In genomic region chr9:113687680-113688371, GRCh38 we compare ENCODE assay signal across 14 cellular contexts.
A peak's percentile ranks its signal among the peaks of the same experiment; 100 is the strongest.
DNase-seq lines count a peak whose midpoint lies in the region; ATAC-seq and TF ChIP-seq lines count a peak whose summit lies in the region.
"Had no signal": no experiment of that assay in that cellular context is flagged by ENCODE, and none has a peak within 500 bp of the region (broad histone marks: within the 10 kb centered on the region; RNA-seq: fewer than 3 reads in every experiment).

No MANE protein-coding gene starts in this region.

- peaks cover 2% of the 10 kb centered on the region for H3K4me1 Mint-ChIP-seq in activated CD4-positive, alpha-beta T cell treated with anti-CD3 and anti-CD28 coated beads, Interleukin-2, amount 10 ng/mL, durations not matched to agents 24 days and 14 days

- peak; percentile 17 for DNase-seq in activated CD4-positive, alpha-beta T cell treated with anti-CD3 and anti-CD28 coated beads for 48 hours
- DNase-seq in activated CD4-positive, alpha-beta T cell treated with anti-CD3 and anti-CD28 coated beads, Interleukin-2, amount 10 ng/mL, durations not matched to agents 24 days and 14 days = no peak
- DNase-seq in coronary artery (ENCODE audit: low spot score) (no peak), mesendoderm (peak; percentile 29), suprapubic skin (ENCODE audit: low spot score in 2 of 2) (no peak), dorsolateral prefrontal cortex (no peak), mesenteric fat pad (ENCODE audit: low spot score) (no peak)
- DNase-seq: activated CD4-positive, alpha-beta T cell treated with anti-CD3 and anti-CD28 coated beads for 1 hour; activated naive CD4-positive, alpha-beta T cell treated with Interleukin-2 at 50 U/mL for 16 hours; NCI-H1930; SHP77 treated with DMSO at 0.1 percent for 48 hours; stimulated activated CD8-positive, alpha-beta memory T cell treated with anti-CD3 and anti-CD28 coated beads, Interleukin-4, amount 100 ng/mL, for 48 hours had no signal

- H3K36me3 Mint-ChIP-seq in activated CD4-positive, alpha-beta T cell treated with anti-CD3 and anti-CD28 coated beads, Interleukin-2, amount 10 ng/mL, durations not matched to agents 24 days and 14 days (ENCODE audit: low read depth) = no peaks in the 10 kb centered on the region

- peaks cover 55% of the 10 kb centered on the region for H3K27me3 Mint-ChIP-seq in activated CD4-positive, alpha-beta T cell treated with anti-CD3 and anti-CD28 coated beads, Interleukin-2, amount 10 ng/mL, durations not matched to agents 24 days and 14 days

- H3K4me3 ChIP-seq in coronary artery (peak overlapping the region; percentile 59), mesendoderm (ENCODE audit: low read length) (peak overlapping the region; percentile 27), suprapubic skin (peak overlapping the region; percentile 9), dorsolateral prefrontal cortex (peak overlapping the region in 19 of 59 donors; percentile 1 to 50 (median 14))

- peak overlapping the region; percentile 79 for H3K56ac ChIP-seq in mesendoderm (ENCODE audit: low read length)

- no peak overlapping the region for H2BK120ac ChIP-seq in mesendoderm (ENCODE audit: low read depth, low read length)

- H3K27me3 ChIP-seq in mesendoderm (ENCODE audit: insufficient read depth, low read length, poor library complexity) (peaks cover 4% of the 10 kb centered on the region), suprapubic skin (peaks cover 40% of the 10 kb centered on the region), dorsolateral prefrontal cortex (peaks cover 0 to 44% (median 17%) of the 10 kb centered on the region in 45 donors)

- H3K9me3 Mint-ChIP-seq in activated CD4-positive, alpha-beta T cell treated with anti-CD3 and anti-CD28 coated beads, Interleukin-2, amount 10 ng/mL, durations not matched to agents 24 days and 14 days = no peaks in the 10 kb centered on the region

- no peak overlapping the region for H2AK5ac ChIP-seq in mesendoderm (ENCODE audit: low read length)

- intact Hi-C loops in activated CD4-positive, alpha-beta T cell treated with anti-CD3 and anti-CD28 coated beads, Interleukin-2, amount 10 ng/mL, durations not matched to agents 24 days and 14 days (cut with micrococcal nuclease) = no loop called here
- intact Hi-C loops in dorsolateral prefrontal cortex (cut with DNase I) = loop anchor here in 1 of 2 donors (10.0 kb wide), 1 partner anchor 347 kb away; no protein-coding TSS in a partner anchor

- no peaks in the 10 kb centered on the region for H3K36me3 ChIP-seq in mesendoderm (ENCODE audit: control insufficient read depth, insufficient read depth, low read length)
- no peaks in the 10 kb centered on the region for H3K36me3 ChIP-seq in suprapubic skin

- no peak overlapping the region for H2BK5ac ChIP-seq in mesendoderm (ENCODE audit: low read length)

- no peak overlapping the region for H3K4me3 Mint-ChIP-seq in activated CD4-positive, alpha-beta T cell treated with anti-CD3 and anti-CD28 coated beads, Interleukin-2, amount 10 ng/mL, durations not matched to agents 24 days and 14 days

- ATAC-seq in HG02884 (IDR thresholded peaks at IDR 0.05; ENCODE audit: unreplicated experiment) = no peak
- ATAC-seq: HCT116 had no signal

- peak overlapping the region; percentile 61 for H3K9ac ChIP-seq in mesendoderm (ENCODE audit: low read length)

- H3K79me2 ChIP-seq in mesendoderm (ENCODE audit: control insufficient read depth, insufficient read depth, low read length) = no peaks in the 10 kb centered on the region

- no peak for TF ChIP-seq EP300 in suprapubic skin (IDR thresholded peaks at IDR 0.05)

- peak overlapping the region; percentile 64 for H2BK15ac ChIP-seq in mesendoderm (replicated peaks; ENCODE audit: low read depth)

- H4K5ac ChIP-seq in mesendoderm (ENCODE audit: low read length) = no peak overlapping the region

- H3K9me3 ChIP-seq in suprapubic skin = no peaks in the 10 kb centered on the region

- peak overlapping the region; percentile 72 for H3K4ac ChIP-seq in mesendoderm (ENCODE audit: low read depth, low read length)

- H4K8ac ChIP-seq in mesendoderm (ENCODE audit: low read depth, low read length) = no peak overlapping the region

- WGBS in mesendoderm (ENCODE audit: extremely low coverage, insufficient coverage, low lambda C conversion rate) = no CpG with 5 or more reads among the region's 40 CpGs
- 17% methylated on average over 32 of the region's 40 CpGs for WGBS in suprapubic skin

- no peak overlapping the region for H3K27ac Mint-ChIP-seq in activated CD4-positive, alpha-beta T cell treated with anti-CD3 and anti-CD28 coated beads, Interleukin-2, amount 10 ng/mL, durations not matched to agents 24 days and 14 days

- H3K4me2 ChIP-seq in mesendoderm (ENCODE audit: low read length) = peak overlapping the region; percentile 41

- no peak overlapping the region for H3K23ac ChIP-seq in mesendoderm (ENCODE audit: low read length)

- TF ChIP-seq CTCF in coronary artery (IDR thresholded peaks at IDR 0.05) (no peak), suprapubic skin (IDR thresholded peaks at IDR 0.05) (no peak), dorsolateral prefrontal cortex (IDR thresholded peaks at IDR 0.05 in 54 of 56, conservative IDR thresholded peaks at IDR 0.05 in 2 of 56; ENCODE audit: low read depth in 1 of 56, partially characterized antibody in 56 of 56) (no peak)

- peak overlapping the region; percentile 60 for H3K18ac ChIP-seq in mesendoderm (ENCODE audit: low read length)

- H3K79me1 ChIP-seq in mesendoderm (ENCODE audit: low read length) = no peaks in the 10 kb centered on the region

- H3K27ac ChIP-seq in coronary artery = no peak overlapping the region
- H3K27ac ChIP-seq in mesendoderm (ENCODE audit: low read depth, low read length) = no peak overlapping the region
- H3K27ac ChIP-seq in suprapubic skin = no peak overlapping the region
- H3K27ac ChIP-seq in dorsolateral prefrontal cortex = no peak overlapping the region

- H3K4me1 ChIP-seq in mesendoderm (ENCODE audit: control insufficient read depth, low read depth, low read length) (peaks cover 2% of the 10 kb centered on the region), suprapubic skin (peaks cover 10% of the 10 kb centered on the region)

- no peak for TF ChIP-seq POLR2A in suprapubic skin (IDR thresholded peaks at IDR 0.05)

Comparison
In these comparisons a context has a peak if more than half of its experiments do, and no peak if none do; other contexts are left out.
1. DNase-seq: peak in activated CD4-positive, alpha-beta T cell treated with anti-CD3 and anti-CD28 coated beads for 48 hours (single experiment) and mesendoderm (single experiment); none in activated CD4-positive, alpha-beta T cell treated with anti-CD3 and anti-CD28 coated beads, Interleukin-2, amount 10 ng/mL, durations not matched to agents 24 days and 14 days (single experiment), coronary artery (single experiment), suprapubic skin (0 of 2), dorsolateral prefrontal cortex (0 of 10) and mesenteric fat pad (single experiment).